23 cellular contexts compared by ENCODE assay signal in genomic region chr16:13973321-13974023, GRCh38.
"Had no signal": no experiment of that assay in that cellular context is flagged by ENCODE, and none has a peak within 500 bp of the region (broad histone marks: within the 10 kb centered on the region; RNA-seq: fewer than 3 reads in every experiment).

No MANE protein-coding gene starts in this region.

- H3K36me3 ChIP-seq: colonic mucosa, esophagus squamous epithelium, lower lobe of right lung, prostate gland, right atrium auricular region, sigmoid colon, spleen, tibial artery had no signal

- FAIRE-seq: endothelial cell of umbilical vein, keratinocyte had no signal

- H3K4me1 ChIP-seq: colonic mucosa, esophagus squamous epithelium, lower lobe of right lung, prostate gland, right atrium auricular region, sigmoid colon, spleen, testis, tibial artery had no signal

- H3K27me3 ChIP-seq: colonic mucosa, esophagus squamous epithelium, right atrium auricular region, sigmoid colon, spleen, testis, tibial artery had no signal

- H3K4me3 ChIP-seq: colonic mucosa, esophagus squamous epithelium, lower lobe of right lung, mucosa of descending colon, prostate gland, right atrium auricular region, sigmoid colon, spleen, testis, tibial artery had no signal

- ATAC-seq: left ventricle myocardium superior; lower lobe of right lung; mucosa of descending colon; natural killer cell treated with Interleukin-12 subunit alpha and Interleukin-12 subunit beta and Interleukin-15 and Interleukin-18, amount 100 ng/mL, for 72 hours; stimulated activated memory B cell treated with anti-CD40 and anti-IgM and Interleukin-4, amounts not matched to agents 10 μg/mL and 1 μg/mL and 100 μg/mL, for 72 hours; stimulated activated naive CD8-positive, alpha-beta T cell treated with anti-CD3 and anti-CD28 coated beads, Interleukin-15, Interleukin-2, amounts not matched to agents 100 U/mL and 50 U/mL, for 24 hours had no signal

- DNase-seq: colonic mucosa; effector memory CD4-positive, alpha-beta T cell; esophagus squamous epithelium; foreskin melanocyte; glutamatergic neuron; immature natural killer cell; left ventricle myocardium superior; lower lobe of right lung; mucosa of descending colon; naive B cell; sigmoid colon; spleen; stimulated activated CD4-positive, alpha-beta T cell treated with anti-CD3 and anti-CD28 coated beads, Interleukin-4, amount 100 ng/mL, for 4 hours; stimulated activated naive CD8-positive, alpha-beta T cell treated with anti-CD3 and anti-CD28 coated beads, Interleukin-15, Interleukin-2, amounts not matched to agents 100 U/mL and 50 U/mL, for 24 hours; substantia nigra; testis; tibial artery had no signal

- H3K27ac ChIP-seq: colonic mucosa, esophagus squamous epithelium, lower lobe of right lung, prostate gland, right atrium auricular region, sigmoid colon, spleen, testis, tibial artery had no signal

- H3K9me3 ChIP-seq: colonic mucosa, esophagus squamous epithelium, lower lobe of right lung, mucosa of descending colon, prostate gland, testis had no signal
